ENCODE assay signal across 8 cellular contexts in genomic region chr10:29636178-29636577, GRCh38. TPM values are rescaled to one million over a fixed set of nuclear protein-coding genes. Genes with fewer than 3 reads are reported as not detected.
A peak's percentile ranks its signal among the peaks of the same experiment; 100 is the strongest.
DNase-seq lines count a peak whose midpoint lies in the region; ATAC-seq and TF ChIP-seq lines count a peak whose summit lies in the region.

No MANE protein-coding gene starts in this region.

- TF ChIP-seq POLR2A in suprapubic skin (IDR thresholded peaks at IDR 0.05) = no peak

- H3K27me3 Mint-ChIP-seq in activated CD4-positive, alpha-beta T cell treated with anti-CD3 and anti-CD28 coated beads for 36 hours = no peaks in the 10 kb centered on the region
- H3K27me3 Mint-ChIP-seq in WTC11 (ENCODE audit: low read depth) = no peaks in the 10 kb centered on the region

- peak overlapping the region; percentile 12 for H3K9ac ChIP-seq in iPS-18a (ENCODE audit: low read length)

- no peak overlapping the region for H3K4me3 Mint-ChIP-seq in activated CD4-positive, alpha-beta T cell treated with anti-CD3 and anti-CD28 coated beads for 36 hours
- no peak overlapping the region for H3K4me3 Mint-ChIP-seq in WTC11

- TF ChIP-seq EP300 in suprapubic skin (IDR thresholded peaks at IDR 0.05) = no peak

- no peaks in the 10 kb centered on the region for H3K36me3 ChIP-seq in iPS-18a (ENCODE audit: control insufficient read depth, low read depth, low read length)
- no peaks in the 10 kb centered on the region for H3K36me3 ChIP-seq in suprapubic skin

- H3K27ac ChIP-seq in iPS-18a (ENCODE audit: low read length) (peak overlapping the region; percentile 30), suprapubic skin (peak overlapping the region; percentile 87)

- POLR2A ChIA-PET in activated CD4-positive, alpha-beta T cell treated with anti-CD3 and anti-CD28 coated beads for 36 hours (lab: Charles Lee) = no interaction called here
- POLR2A ChIA-PET in WTC11 (lab: Charles Lee) = no interaction called here

- intact Hi-C loops in activated CD4-positive, alpha-beta T cell treated with anti-CD3 and anti-CD28 coated beads for 36 hours (cut with DNase I, micrococcal nuclease) = loop anchor here in 1 of 2 experiments (1.0 kb wide), 1 partner anchor 23 kb away; no protein-coding TSS in a partner anchor

- WGBS in suprapubic skin = 38% methylated on average over 2 of the region's 2 CpGs

- TF ChIP-seq CTCF in WTC11 (IDR thresholded peaks at IDR 0.05) = no peak
- TF ChIP-seq CTCF in suprapubic skin (IDR thresholded peaks at IDR 0.05) = no peak

- no peaks in the 10 kb centered on the region for H3K27me3 ChIP-seq in iPS-18a (ENCODE audit: control insufficient read depth, insufficient read depth, low read length)
- no peaks in the 10 kb centered on the region for H3K27me3 ChIP-seq in suprapubic skin

- no peak for DNase-seq in activated CD4-positive, alpha-beta T cell treated with anti-CD3 and anti-CD28 coated beads for 36 hours
- DNase-seq in activated CD4-positive, alpha-beta T cell treated with anti-CD3 and anti-CD28 coated beads, Interleukin-2, amount 50 U/mL, for 1 hour = no peak
- no peak for DNase-seq in WTC11 (ENCODE audit: low spot score)
- no peak for DNase-seq in suprapubic skin (ENCODE audit: low spot score in 2 of 2)
- DNase-seq in activated effector memory CD4-positive, alpha-beta T cell treated with anti-CD3 and anti-CD28 coated beads, Interleukin-2, amount 50 U/mL, for 16 hours = no peak

- CTCF ChIA-PET in activated CD4-positive, alpha-beta T cell treated with anti-CD3 and anti-CD28 coated beads for 36 hours (lab: Charles Lee) = no interaction called here
- CTCF ChIA-PET in WTC11 (lab: Charles Lee) = interaction anchor here (0.9 to 2.7 kb wide), 2 partner anchors 13 to 98 kb away, joined by 4 to 21 read pairs; no protein-coding TSS in a partner anchor

- peaks cover 14% of the 10 kb centered on the region for H3K36me3 Mint-ChIP-seq in activated CD4-positive, alpha-beta T cell treated with anti-CD3 and anti-CD28 coated beads for 36 hours (ENCODE audit: low read depth)
- H3K36me3 Mint-ChIP-seq in WTC11 = peaks cover 16% of the 10 kb centered on the region

- peaks cover 46% of the 10 kb centered on the region for H3K4me1 Mint-ChIP-seq in activated CD4-positive, alpha-beta T cell treated with anti-CD3 and anti-CD28 coated beads for 36 hours
- H3K4me1 Mint-ChIP-seq in WTC11 = peaks cover 43% of the 10 kb centered on the region

- peak; percentile 37 for ATAC-seq in activated CD4-positive, alpha-beta T cell treated with anti-CD3 and anti-CD28 coated beads for 36 hours
- no peak for ATAC-seq in WTC11
- no peak for ATAC-seq in HG03097 (IDR thresholded peaks at IDR 0.05; ENCODE audit: low FRiP score, unreplicated experiment)
- no peak for ATAC-seq in HG03520 (IDR thresholded peaks at IDR 0.05; ENCODE audit: unreplicated experiment)

- peaks cover 34% of the 10 kb centered on the region for H3K4me1 ChIP-seq in iPS-18a (ENCODE audit: control insufficient read depth, low read depth, low read length)
- peaks cover 42% of the 10 kb centered on the region for H3K4me1 ChIP-seq in suprapubic skin

- H3K9me3 ChIP-seq in iPS-18a (ENCODE audit: control insufficient read depth, low read depth, low read length) (no peaks in the 10 kb centered on the region), suprapubic skin (no peaks in the 10 kb centered on the region)

- H3K9me3 Mint-ChIP-seq in activated CD4-positive, alpha-beta T cell treated with anti-CD3 and anti-CD28 coated beads for 36 hours (ENCODE audit: low read depth) = no peaks in the 10 kb centered on the region
- peaks cover 6% of the 10 kb centered on the region for H3K9me3 Mint-ChIP-seq in WTC11

- H3K27ac Mint-ChIP-seq in activated CD4-positive, alpha-beta T cell treated with anti-CD3 and anti-CD28 coated beads for 36 hours = no peak overlapping the region
- H3K27ac Mint-ChIP-seq in WTC11 = peak overlapping the region; percentile 90

- H3K4me3 ChIP-seq in iPS-18a (ENCODE audit: low read length) (peak overlapping the region; percentile 1), suprapubic skin (no peak overlapping the region)

TF ChIP-seq in WTC11, 78 proteins besides CTCF, POLR2A, EP300 and RAD21 (continues in another document):
- TF ChIP-seq ATF2 (CRISPR knock-in tag; IDR thresholded peaks at IDR 0.05; ENCODE audit: borderline replicate concordance, low read depth) (no peak), TCF7 (CRISPR knock-in tag; IDR thresholded peaks at IDR 0.05; ENCODE audit: low read depth) (no peak), ZNF423 (CRISPR knock-in tag; IDR thresholded peaks at IDR 0.05) (no peak), NR1H2 (CRISPR knock-in tag; IDR thresholded peaks at IDR 0.05) (no peak), ERG (CRISPR knock-in tag; IDR thresholded peaks at IDR 0.05) (no peak), SP1 (CRISPR knock-in tag; conservative IDR thresholded peaks at IDR 0.05) (no peak), ARID4B (CRISPR knock-in tag; IDR thresholded peaks at IDR 0.05; ENCODE audit: borderline replicate concordance) (no peak), ZNF219 (CRISPR knock-in tag; IDR thresholded peaks at IDR 0.05; ENCODE audit: borderline replicate concordance) (no peak), ZNF671 (CRISPR knock-in tag; IDR thresholded peaks at IDR 0.05) (no peak), FOXK1 (CRISPR knock-in tag; IDR thresholded peaks at IDR 0.05) (no peak), SOX15 (CRISPR knock-in tag; IDR thresholded peaks at IDR 0.05) (no peak), E2F5 (CRISPR knock-in tag; IDR thresholded peaks at IDR 0.05) (no peak)

RNA-seq across cellular contexts. Expression of gene SVIL, which starts 1.4 kb away (rescaled TPM):
- 10 to 100 TPM; 12.5 to 17.0 TPM for total RNA-seq in activated CD4-positive, alpha-beta T cell treated with anti-CD3 and anti-CD28 coated beads for 36 hours
- total RNA-seq in WTC11 (2021) (27.1 to 28.7 TPM (median 28.0 TPM) in 3 replicates), suprapubic skin (100 to 1,000 TPM in 1 of 4 donors, 10 to 100 TPM in 3; 52.9 to 129 (median 72.1) TPM)
